Comparison of ENCODE assay signal across 8 cellular contexts in the genomic region with DNA sequence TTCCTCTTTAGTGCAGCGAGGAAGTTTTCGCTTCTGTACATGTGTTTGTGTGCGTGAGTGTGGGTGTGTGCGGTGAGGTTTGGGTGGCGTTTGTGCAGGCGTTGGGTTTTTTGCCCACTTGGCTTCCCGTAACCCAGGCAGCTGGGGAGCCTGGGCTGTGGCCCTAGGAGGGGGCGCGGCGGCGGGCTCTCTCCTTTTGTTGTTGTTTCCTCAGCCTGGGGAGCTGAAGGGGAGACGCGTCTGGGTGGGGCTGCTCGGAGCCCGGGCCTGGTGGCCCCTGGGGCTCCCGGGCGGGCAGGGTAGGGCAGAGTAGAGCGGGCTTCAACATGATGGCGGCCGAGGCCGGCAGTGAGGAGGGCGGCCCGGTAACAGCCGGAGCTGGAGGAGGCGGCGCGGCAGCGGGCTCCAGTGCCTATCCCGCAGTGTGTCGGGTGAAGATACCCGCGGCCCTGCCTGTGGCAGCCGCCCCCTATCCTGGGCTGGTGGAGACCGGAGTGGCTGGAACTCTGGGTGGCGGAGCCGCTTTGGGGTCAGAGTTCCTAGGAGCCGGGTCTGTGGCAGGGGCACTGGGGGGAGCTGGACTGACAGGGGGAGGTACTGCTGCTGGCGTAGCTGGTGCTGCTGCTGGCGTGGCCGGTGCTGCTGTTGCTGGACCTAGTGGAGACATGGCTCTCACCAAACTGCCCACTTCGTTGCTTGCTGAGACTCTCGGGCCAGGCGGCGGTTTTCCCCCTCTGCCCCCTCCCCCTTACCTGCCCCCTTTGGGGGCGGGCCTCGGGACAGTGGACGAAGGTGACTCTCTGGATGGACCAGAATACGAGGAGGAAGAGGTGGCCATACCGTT. TPM values are rescaled to one million over a fixed set of nuclear protein-coding genes. Genes with fewer than 3 reads are reported as not detected.
DNase-seq lines count a peak whose midpoint lies in the region; ATAC-seq and TF ChIP-seq lines count a peak whose summit lies in the region.

No MANE protein-coding gene starts in this region.

- no peaks in the 10 kb centered on the region for H3K9me2 ChIP-seq in OCI-LY7 (ENCODE audit: insufficient read depth, low read length)

- TF ChIP-seq CTCF in BE2C (IDR thresholded peaks at IDR 0.05; ENCODE audit: low read depth, low read length) (no peak), OCI-LY7 (conservative IDR thresholded peaks at IDR 0.05; ENCODE audit: low read length) (no peak), fibroblast of mammary gland (conservative IDR thresholded peaks at IDR 0.05; ENCODE audit: control insufficient read depth, insufficient read depth, low read depth, low read length) (no peak)

- H4K20me1 ChIP-seq in OCI-LY7 (ENCODE audit: insufficient read depth, low read length) = peaks cover 7% of the 10 kb centered on the region; the same call in 1 of the 2 replicates

- CTCF ChIA-PET in OCI-LY7 (lab: Charles Lee; ENCODE audit: unreplicated experiment) = interaction anchor here (0.9 to 1.1 kb wide), 3 partner anchors 85 to 189 kb away, joined by 3 read pairs; no protein-coding TSS in a partner anchor
- CTCF ChIA-PET in naive thymus-derived CD4-positive, alpha-beta T cell (lab: Charles Lee) = interaction anchor here (1.1 kb wide), 1 partner anchor 145 kb away, joined by 7 read pairs; no protein-coding TSS in a partner anchor

- H3K79me2 ChIP-seq in OCI-LY7 (ENCODE audit: insufficient read depth, low read depth, low read length) = peaks cover 39% of the 10 kb centered on the region

- peaks cover 5% of the 10 kb centered on the region for H3K27me3 ChIP-seq in BE2C
- no peaks in the 10 kb centered on the region for H3K27me3 ChIP-seq in naive thymus-derived CD4-positive, alpha-beta T cell (ENCODE audit: control insufficient read depth in 2 of 2, insufficient read depth in 2 of 2, low read length in 2 of 2)

- no peaks in the 10 kb centered on the region for H3K9me3 Mint-ChIP-seq in activated T-helper 2 cell treated with anti-CD3 and anti-CD28 coated beads, Interferon-gamma antibody, Interleukin-2, Interleukin-4, amounts not matched to agents 10 μg/mL and 5 μg/mL and 100 μg/mL, durations not matched to agents 14 hours and 24 hours and 36 hours
- peaks cover 0 to 4% (median 0%) of the 10 kb centered on the region in 11 donors for H3K9me3 Mint-ChIP-seq in naive thymus-derived CD4-positive, alpha-beta T cell

- peaks cover 24% of the 10 kb centered on the region for H3K4me1 Mint-ChIP-seq in activated T-helper 2 cell treated with anti-CD3 and anti-CD28 coated beads, Interferon-gamma antibody, Interleukin-2, Interleukin-4, amounts not matched to agents 10 μg/mL and 5 μg/mL and 100 μg/mL, durations not matched to agents 14 hours and 24 hours and 36 hours (ENCODE audit: low read depth)
- peaks cover 11 to 51% (median 35%) of the 10 kb centered on the region in 7 donors for H3K4me1 Mint-ChIP-seq in naive thymus-derived CD4-positive, alpha-beta T cell

- peak overlapping the region; percentile 74 for H3K27ac ChIP-seq in OCI-LY7 (ENCODE audit: low read depth, low read length, poor library complexity, severe bottlenecking)
- peak overlapping the region; percentile 81 for H3K27ac ChIP-seq in naive thymus-derived CD4-positive, alpha-beta T cell (ENCODE audit: low read depth, low read length)

- ATAC-seq in GM19023 (IDR thresholded peaks at IDR 0.05; ENCODE audit: unreplicated experiment) (peak; percentile 59), HG03159 (IDR thresholded peaks at IDR 0.05; ENCODE audit: unreplicated experiment) (peak; percentile 57)
- peak; percentile 79 for ATAC-seq in naive thymus-derived CD4-positive, alpha-beta T cell

- DNase-seq in BE2C = peak; percentile 66
- DNase-seq in OCI-LY7 (ENCODE audit: low spot score) = no peak
- DNase-seq in activated T-helper 2 cell treated with anti-CD3 and anti-CD28 coated beads, Interferon-gamma antibody, Interleukin-2, Interleukin-4, amounts not matched to agents 10 μg/mL and 5 μg/mL and 100 μg/mL, durations not matched to agents 14 hours and 24 hours and 36 hours (ENCODE audit: low spot score) = peak; percentile 70
- peak; percentile 66 for DNase-seq in fibroblast of mammary gland (ENCODE audit: low read depth)
- peak; percentile 56 to 82 (median 78) for DNase-seq in naive thymus-derived CD4-positive, alpha-beta T cell
- DNase-seq in stimulated activated naive CD4-positive, alpha-beta T cell (lab: John Stamatoyannopoulos, UW) = peak; percentile 73 to 89 (median 78)

- no peaks in the 10 kb centered on the region for H3K4me1 ChIP-seq in BE2C
- peaks cover 16% of the 10 kb centered on the region for H3K4me1 ChIP-seq in OCI-LY7 (ENCODE audit: insufficient read depth, low read length, poor library complexity, severe bottlenecking)
- peaks cover 13 to 14% of the 10 kb centered on the region in 2 donors for H3K4me1 ChIP-seq in naive thymus-derived CD4-positive, alpha-beta T cell (ENCODE audit: control insufficient read depth in 2 of 2, insufficient read depth in 2 of 2, low read length in 2 of 2)

- no TSS peak for BruUV-seq in OCI-LY7 (replicated peaks; lab: Mats Ljungman, UMichigan)

- H2AFZ ChIP-seq in OCI-LY7 (ENCODE audit: low read length) = peak overlapping the region; percentile 98

- peaks cover 16% of the 10 kb centered on the region for H3K36me3 Mint-ChIP-seq in activated T-helper 2 cell treated with anti-CD3 and anti-CD28 coated beads, Interferon-gamma antibody, Interleukin-2, Interleukin-4, amounts not matched to agents 10 μg/mL and 5 μg/mL and 100 μg/mL, durations not matched to agents 14 hours and 24 hours and 36 hours (ENCODE audit: low read depth)
- H3K36me3 Mint-ChIP-seq in naive thymus-derived CD4-positive, alpha-beta T cell = peaks cover 0 to 5% (median 0%) of the 10 kb centered on the region in 5 donors

- intact Hi-C loops in OCI-LY7 (cut with micrococcal nuclease; ENCODE audit: unreplicated experiment) = loop anchor here (2.0 to 5.0 kb wide), 2 partner anchors 144 to 186 kb away; a partner anchor contains a TSS
- intact Hi-C loops in activated T-helper 2 cell treated with anti-CD3 and anti-CD28 coated beads, Interferon-gamma antibody, Interleukin-2, Interleukin-4, amounts not matched to agents 10 μg/mL and 5 μg/mL and 100 μg/mL, durations not matched to agents 14 hours and 24 hours and 36 hours (cut with micrococcal nuclease) = loop anchor here (1.0 to 5.0 kb wide), 4 partner anchors 14 to 351 kb away; no protein-coding TSS in a partner anchor
- intact Hi-C loops in naive thymus-derived CD4-positive, alpha-beta T cell (cut with micrococcal nuclease) = loop anchor here (1.0 to 5.0 kb wide), 9 partner anchors 14 to 652 kb away; a partner anchor contains a TSS

- POLR2A ChIA-PET in OCI-LY7 (lab: Charles Lee) = interaction anchor here (0.5 to 2.0 kb wide), 17 partner anchors 10 to 959 kb away, joined by 3 to 9 read pairs (median 4); a partner anchor contains a TSS
- POLR2A ChIA-PET in naive thymus-derived CD4-positive, alpha-beta T cell (lab: Charles Lee) = interaction anchor here (0.6 to 3.4 kb wide), 7 partner anchors 15 to 198 kb away, joined by 3 to 18 read pairs (median 4); a partner anchor contains a TSS

- H3K27me3 Mint-ChIP-seq in activated T-helper 2 cell treated with anti-CD3 and anti-CD28 coated beads, Interferon-gamma antibody, Interleukin-2, Interleukin-4, amounts not matched to agents 10 μg/mL and 5 μg/mL and 100 μg/mL, durations not matched to agents 14 hours and 24 hours and 36 hours (ENCODE audit: low read depth) = peaks cover 1% of the 10 kb centered on the region
- H3K27me3 Mint-ChIP-seq in naive thymus-derived CD4-positive, alpha-beta T cell = peaks cover 0 to 7% (median 0%) of the 10 kb centered on the region in 5 donors

- H3K4me2 ChIP-seq in OCI-LY7 (ENCODE audit: low read length) = peak overlapping the region; percentile 81

- H3K36me3 ChIP-seq in BE2C (no peaks in the 10 kb centered on the region), OCI-LY7 (ENCODE audit: insufficient read depth, low read length) (0 out of 2 replicates have a peak, but pooled peaks cover 4% of the 10 kb centered on the region)
- peaks cover 0 to 13% (median 0%) of the 10 kb centered on the region in 3 experiments for H3K36me3 ChIP-seq in naive thymus-derived CD4-positive, alpha-beta T cell (ENCODE audit: control insufficient read depth in 2 of 3, insufficient read depth in 3 of 3, low read length in 3 of 3)

- peak overlapping the region; percentile 69 for H3K4me3 ChIP-seq in BE2C (ENCODE audit: low read depth, low read length)
- peak overlapping the region; percentile 84 for H3K4me3 ChIP-seq in OCI-LY7 (ENCODE audit: low read depth, low read length, poor library complexity, severe bottlenecking)
- H3K4me3 ChIP-seq in fibroblast of mammary gland (ENCODE audit: control insufficient read depth, low read depth, low read length) = peak overlapping the region; percentile 92
- peak overlapping the region; percentile 95 for H3K4me3 ChIP-seq in naive thymus-derived CD4-positive, alpha-beta T cell (ENCODE audit: low read length)

- H3K27ac Mint-ChIP-seq in activated T-helper 2 cell treated with anti-CD3 and anti-CD28 coated beads, Interferon-gamma antibody, Interleukin-2, Interleukin-4, amounts not matched to agents 10 μg/mL and 5 μg/mL and 100 μg/mL, durations not matched to agents 14 hours and 24 hours and 36 hours = peak overlapping the region; percentile 90
- peak overlapping the region; percentile 84 to 96 (median 91) for H3K27ac Mint-ChIP-seq in naive thymus-derived CD4-positive, alpha-beta T cell

- H3K9me3 ChIP-seq in BE2C (no peaks in the 10 kb centered on the region), OCI-LY7 (ENCODE audit: low read length) (no peaks in the 10 kb centered on the region)
- no peaks in the 10 kb centered on the region for H3K9me3 ChIP-seq in naive thymus-derived CD4-positive, alpha-beta T cell (ENCODE audit: control insufficient read depth in 2 of 3, low read length in 3 of 3)

- peak overlapping the region; percentile 94 for H3K4me3 Mint-ChIP-seq in activated T-helper 2 cell treated with anti-CD3 and anti-CD28 coated beads, Interferon-gamma antibody, Interleukin-2, Interleukin-4, amounts not matched to agents 10 μg/mL and 5 μg/mL and 100 μg/mL, durations not matched to agents 14 hours and 24 hours and 36 hours (ENCODE audit: low read depth)
- H3K4me3 Mint-ChIP-seq in naive thymus-derived CD4-positive, alpha-beta T cell = peak overlapping the region; percentile 86 to 100 (median 98)

RNA-seq across cellular contexts. Expression of a gene that starts 0.7 kb away (rescaled TPM):
- 9.4 TPM for polyA plus RNA-seq in BE2C (2012; ENCODE audit: insufficient read depth, insufficient read length, low read depth)
- total RNA-seq in OCI-LY7 (2014; rRNA removed; shearing (Covaris generic)) = 17.1 and 18.1 TPM in 2 replicates
- total RNA-seq in OCI-LY7 (2022) = 27.3 and 31.2 TPM in 2 replicates
- 21.1 and 21.9 TPM in 2 replicates for total RNA-seq in activated T-helper 2 cell treated with anti-CD3 and anti-CD28 coated beads, Interferon-gamma antibody, Interleukin-2, Interleukin-4, amounts not matched to agents 10 μg/mL and 5 μg/mL and 100 μg/mL, durations not matched to agents 14 hours and 24 hours and 36 hours
- total RNA-seq in naive thymus-derived CD4-positive, alpha-beta T cell = 10 to 100 TPM; 20.9 to 30.7 (median 27.5) TPM
- polyA plus RNA-seq in naive thymus-derived CD4-positive, alpha-beta T cell = 1 to 10 TPM; 5.9 to 6.6 TPM
